In genomic region chr7:70042533-70042932, GRCh38 we compare ENCODE assay signal across 1 cellular context.
TF ChIP-seq lines count a peak whose summit lies in the region.

No MANE protein-coding gene starts in this region.

TF ChIP-seq in HepG2, 621 proteins besides CTCF, POLR2A, EP300 and RAD21 (continued from another document):
- TF ChIP-seq ZBTB33 (CRISPR knock-in tag; IDR thresholded peaks at IDR 0.05) (no peak), ZNF644 (CRISPR knock-in tag; IDR thresholded peaks at IDR 0.05; ENCODE audit: low read depth) (no peak), MEF2D (CRISPR knock-in tag; IDR thresholded peaks at IDR 0.05) (no peak), HNF1A (IDR thresholded peaks at IDR 0.05; ENCODE audit: low read depth) (no peak), HNF1A (CRISPR knock-in tag; IDR thresholded peaks at IDR 0.05; ENCODE audit: borderline replicate concordance) (no peak), HIVEP1 (CRISPR knock-in tag; IDR thresholded peaks at IDR 0.05) (no peak), RBAK (CRISPR knock-in tag; IDR thresholded peaks at IDR 0.05) (no peak), ZFP37 (CRISPR knock-in tag; IDR thresholded peaks at IDR 0.05; ENCODE audit: borderline replicate concordance) (no peak), RFXAP (CRISPR knock-in tag; IDR thresholded peaks at IDR 0.05; ENCODE audit: borderline replicate concordance) (no peak), RFXANK (CRISPR knock-in tag; IDR thresholded peaks at IDR 0.05) (no peak), SKI (IDR thresholded peaks at IDR 0.05; ENCODE audit: partially characterized antibody) (no peak), ZNF776 (CRISPR knock-in tag; IDR thresholded peaks at IDR 0.05) (no peak), ZNF850 (CRISPR knock-in tag; conservative IDR thresholded peaks at IDR 0.05) (no peak), ZNF12 (CRISPR knock-in tag; IDR thresholded peaks at IDR 0.05) (no peak)
